ENCODE assay signal across 5 cellular contexts in genomic region chr3:144820232-144820631, GRCh38.
DNase-seq lines count a peak whose midpoint lies in the region; ATAC-seq and TF ChIP-seq lines count a peak whose summit lies in the region.
"Not testable (repeated sequence)": the region's sequence is repeated elsewhere in the genome, so short reads cannot be mapped to it uniquely, and the experiment has no call there.

No MANE protein-coding gene starts in this region.

- not testable (repeated sequence) for H3K4me1 ChIP-seq in GM23338 (ENCODE audit: insufficient read depth); foreskin keratinocyte

- not testable (repeated sequence) for H3K36me3 ChIP-seq in GM23338 (ENCODE audit: insufficient read depth)

- H3K4me1 Mint-ChIP-seq in GM23338 (peaks cover 11% of the 10 kb centered on the region), WTC11 (peaks cover 11% of the 10 kb centered on the region)
- not testable (repeated sequence) for H3K4me1 Mint-ChIP-seq in nephron progenitor cell; stimulated activated memory B cell treated with anti-CD40 and anti-IgM and Interleukin-4, amounts not matched to agents 10 μg/mL and 1 μg/mL and 100 μg/mL, for 72 hours

- H3K27ac Mint-ChIP-seq in GM23338; WTC11; stimulated activated memory B cell treated with anti-CD40 and anti-IgM and Interleukin-4, amounts not matched to agents 10 μg/mL and 1 μg/mL and 100 μg/mL, for 72 hours: not testable (repeated sequence)
- peak overlapping the region; percentile 88 for H3K27ac Mint-ChIP-seq in nephron progenitor cell

- H4K20me1 ChIP-seq in GM23338 (replicated peaks; ENCODE audit: insufficient read depth) = not testable (repeated sequence)

- H3K27ac ChIP-seq in GM23338 (ENCODE audit: low read depth); foreskin keratinocyte: not testable (repeated sequence)

- H3K4me3 ChIP-seq in GM23338 = not testable (repeated sequence)

- ATAC-seq in GM23338 (peak; percentile 71), WTC11 (peak; percentile 58; the same call in 1 of the 2 replicates), foreskin keratinocyte (peak; percentile 10)
- ATAC-seq in stimulated activated memory B cell treated with anti-CD40 and anti-IgM and Interleukin-4, amounts not matched to agents 10 μg/mL and 1 μg/mL and 100 μg/mL, for 72 hours = peak; percentile 27

- not testable (repeated sequence) for H3K27me3 Mint-ChIP-seq in GM23338 (ENCODE audit: insufficient read depth, low read depth, poor library complexity); WTC11 (ENCODE audit: low read depth); nephron progenitor cell (ENCODE audit: low read depth, poor library complexity); stimulated activated memory B cell treated with anti-CD40 and anti-IgM and Interleukin-4, amounts not matched to agents 10 μg/mL and 1 μg/mL and 100 μg/mL, for 72 hours

- not testable (repeated sequence) for H3K9me2 ChIP-seq in GM23338 (ENCODE audit: insufficient read depth)

- not testable (repeated sequence) for H3K4me2 ChIP-seq in GM23338

- H3K9me3 Mint-ChIP-seq in GM23338; WTC11; nephron progenitor cell; stimulated activated memory B cell treated with anti-CD40 and anti-IgM and Interleukin-4, amounts not matched to agents 10 μg/mL and 1 μg/mL and 100 μg/mL, for 72 hours: not testable (repeated sequence)

- H3K27me3 ChIP-seq in GM23338 (ENCODE audit: insufficient read depth); foreskin keratinocyte: not testable (repeated sequence)

- not testable (repeated sequence) for DNase-seq in GM23338 (ENCODE audit: low spot score); WTC11 (ENCODE audit: low spot score); foreskin keratinocyte; nephron progenitor cell

- H2AFZ ChIP-seq in GM23338 = not testable (repeated sequence)

- not testable (repeated sequence) for H3K36me3 Mint-ChIP-seq in GM23338 (ENCODE audit: low read depth); WTC11; nephron progenitor cell (ENCODE audit: low read depth); stimulated activated memory B cell treated with anti-CD40 and anti-IgM and Interleukin-4, amounts not matched to agents 10 μg/mL and 1 μg/mL and 100 μg/mL, for 72 hours

- not testable (repeated sequence) for TF ChIP-seq CTCF in GM23338 (conservative IDR thresholded peaks at IDR 0.05; ENCODE audit: low read depth in 2 of 2); WTC11 (IDR thresholded peaks at IDR 0.05); foreskin keratinocyte (conservative IDR thresholded peaks at IDR 0.05); nephron progenitor cell (IDR thresholded peaks at IDR 0.05)

- CTCF ChIA-PET in WTC11 (lab: Charles Lee) = not testable (repeated sequence)

- not testable (repeated sequence) for H3K4me3 Mint-ChIP-seq in GM23338; WTC11; nephron progenitor cell; stimulated activated memory B cell treated with anti-CD40 and anti-IgM and Interleukin-4, amounts not matched to agents 10 μg/mL and 1 μg/mL and 100 μg/mL, for 72 hours

- not testable (repeated sequence) for H3K79me2 ChIP-seq in GM23338 (replicated peaks; ENCODE audit: insufficient read depth)

- POLR2A ChIA-PET in WTC11 (lab: Charles Lee) = not testable (repeated sequence)

- not testable (repeated sequence) for H3F3A ChIP-seq in GM23338 (replicated peaks; ENCODE audit: low read depth)

Comparison
In these comparisons a context has a peak if more than half of its experiments do, and no peak if none do; other contexts are left out.
1. ATAC-seq: peak in every context shown above with its lines; median percentile 71 in GM23338; 58 in WTC11; 27 in stimulated activated memory B cell treated with anti-CD40 and anti-IgM and Interleukin-4, amounts not matched to agents 10 μg/mL and 1 μg/mL and 100 μg/mL, for 72 hours; 10 in foreskin keratinocyte.